Comparison of ENCODE assay signal across 19 cellular contexts in the genomic region with DNA sequence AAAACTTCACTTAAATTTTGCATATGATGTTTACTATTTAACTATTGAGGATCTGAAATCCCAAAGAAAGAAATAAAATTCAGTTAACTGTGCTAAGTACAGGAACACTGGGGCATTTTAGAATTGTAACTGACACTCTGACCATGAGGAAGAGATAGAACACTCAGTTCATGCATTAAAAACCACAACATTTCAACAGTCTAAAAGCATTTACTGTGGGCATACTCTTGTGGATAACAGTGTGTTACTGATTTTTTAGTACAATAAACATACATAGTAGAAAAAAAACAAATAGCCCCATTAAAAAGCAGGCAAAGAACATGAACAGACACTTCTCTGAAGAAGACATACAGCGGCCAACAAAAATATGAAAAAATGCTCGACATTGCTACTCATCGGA.
A peak's percentile ranks its signal among the peaks of the same experiment; 100 is the strongest.
DNase-seq lines count a peak whose midpoint lies in the region; ATAC-seq lines count a peak whose summit lies in the region.
"Had no signal": no experiment of that assay in that cellular context is flagged by ENCODE, and none has a peak within 500 bp of the region (broad histone marks: within the 10 kb centered on the region; RNA-seq: fewer than 3 reads in every experiment).

No MANE protein-coding gene starts in this region.

- H3K4me1 ChIP-seq in adipocyte (ENCODE audit: control insufficient read depth, insufficient read depth, low read length): no peaks in the 10 kb centered on the region
- no peaks in the 10 kb centered on the region for H3K4me1 ChIP-seq in mesenchymal stem cell (ENCODE audit: control insufficient read depth, insufficient read depth, low read depth, low read length)

- no peak overlapping the region for H4K91ac ChIP-seq in mesenchymal stem cell (ENCODE audit: low read length)

- H3K27ac Mint-ChIP-seq in stimulated activated effector memory CD8-positive, alpha-beta T cell treated with anti-CD3 and anti-CD28 coated beads, Interleukin-12 subunit alpha, Interleukin-12 subunit beta, amount 100 ng/mL, for 72 hours: no peak overlapping the region
- H3K27ac Mint-ChIP-seq: CD14-positive monocyte had no signal

- H3K36me3 ChIP-seq in adipocyte (ENCODE audit: control insufficient read depth, insufficient read depth, low read length, severe bottlenecking) (no peaks in the 10 kb centered on the region), mesenchymal stem cell (ENCODE audit: control insufficient read depth in 1 of 2, insufficient read depth in 2 of 2, low read depth in 1 of 2, low read length in 2 of 2) (no peaks in the 10 kb centered on the region)

- no peaks in the 10 kb centered on the region for H3K36me3 Mint-ChIP-seq in stimulated activated effector memory CD8-positive, alpha-beta T cell treated with anti-CD3 and anti-CD28 coated beads, Interleukin-12 subunit alpha, Interleukin-12 subunit beta, amount 100 ng/mL, for 72 hours
- H3K36me3 Mint-ChIP-seq: CD14-positive monocyte had no signal

- H3K4ac ChIP-seq in mesenchymal stem cell (ENCODE audit: low read depth in 1 of 2, low read length in 2 of 2): no peak overlapping the region

- no peak overlapping the region for H2BK12ac ChIP-seq in mesenchymal stem cell (ENCODE audit: low read length in 2 of 2)

- H3K4me3 ChIP-seq in adipocyte (ENCODE audit: low read length) (no peak overlapping the region), mesenchymal stem cell (ENCODE audit: insufficient read depth in 1 of 2, low read depth in 1 of 2, low read length in 2 of 2) (no peak overlapping the region)

- no peak overlapping the region for H3K27ac ChIP-seq in mesenchymal stem cell (ENCODE audit: low read length, poor library complexity, severe bottlenecking)

- H3K79me1 ChIP-seq in mesenchymal stem cell (replicated peaks; ENCODE audit: low read length, poor library complexity, severe bottlenecking): no peaks in the 10 kb centered on the region

- H2AFZ ChIP-seq in mesenchymal stem cell (ENCODE audit: low read depth, low read length): no peak overlapping the region

- H3K9me3 Mint-ChIP-seq in stimulated activated effector memory CD8-positive, alpha-beta T cell treated with anti-CD3 and anti-CD28 coated beads, Interleukin-12 subunit alpha, Interleukin-12 subunit beta, amount 100 ng/mL, for 72 hours: peaks cover 5% of the 10 kb centered on the region

- no peaks in the 10 kb centered on the region for H3K4me1 Mint-ChIP-seq in stimulated activated effector memory CD8-positive, alpha-beta T cell treated with anti-CD3 and anti-CD28 coated beads, Interleukin-12 subunit alpha, Interleukin-12 subunit beta, amount 100 ng/mL, for 72 hours
- H3K4me1 Mint-ChIP-seq: CD14-positive monocyte had no signal

- H3K23ac ChIP-seq in mesenchymal stem cell (ENCODE audit: low read length in 2 of 2): no peak overlapping the region

- H3K9ac ChIP-seq in adipocyte (ENCODE audit: low read length) (no peak overlapping the region), mesenchymal stem cell (ENCODE audit: low read length) (no peak overlapping the region)

- H3K14ac ChIP-seq in mesenchymal stem cell (ENCODE audit: low read length in 2 of 2): no peak overlapping the region

- no peaks in the 10 kb centered on the region for H3K9me3 ChIP-seq in adipocyte (ENCODE audit: control insufficient read depth, low read length)
- H3K9me3 ChIP-seq in mesenchymal stem cell (ENCODE audit: control insufficient read depth, low read length): no peaks in the 10 kb centered on the region

- WGBS in mesenchymal stem cell: 94% methylated on average over 2 of the region's 3 CpGs

- H2AK5ac ChIP-seq in mesenchymal stem cell (ENCODE audit: low read length, severe bottlenecking): no peak overlapping the region

- H4K8ac ChIP-seq in mesenchymal stem cell (ENCODE audit: low read length): no peak overlapping the region

- H3K4me2 ChIP-seq in mesenchymal stem cell (ENCODE audit: low read length, poor library complexity, severe bottlenecking): no peak overlapping the region

- H2BK5ac ChIP-seq in mesenchymal stem cell (ENCODE audit: low read depth, low read length, poor library complexity, severe bottlenecking): no peak overlapping the region

- H2BK120ac ChIP-seq in mesenchymal stem cell (ENCODE audit: low read depth, low read length): no peak overlapping the region

- ATAC-seq in stimulated activated effector memory CD8-positive, alpha-beta T cell treated with anti-CD3 and anti-CD28 coated beads, Interleukin-12 subunit alpha, Interleukin-12 subunit beta, amount 100 ng/mL, for 72 hours: no peak
- no peak for ATAC-seq in HG03565 (IDR thresholded peaks at IDR 0.05; ENCODE audit: unreplicated experiment)

- H2BK15ac ChIP-seq in mesenchymal stem cell (ENCODE audit: low read depth, poor library complexity, severe bottlenecking): no peak overlapping the region

- H3K18ac ChIP-seq in mesenchymal stem cell (ENCODE audit: low read depth in 1 of 2, low read length in 2 of 2): no peak overlapping the region

- H3K4me3 Mint-ChIP-seq in stimulated activated effector memory CD8-positive, alpha-beta T cell treated with anti-CD3 and anti-CD28 coated beads, Interleukin-12 subunit alpha, Interleukin-12 subunit beta, amount 100 ng/mL, for 72 hours: no peak overlapping the region
- H3K4me3 Mint-ChIP-seq: CD14-positive monocyte had no signal

- peak; percentile 24 for DNase-seq in EH (ENCODE audit: low read depth)
- DNase-seq in adipocyte (ENCODE audit: low read depth): peak; percentile 63
- peak; percentile 3 for DNase-seq in fibroblast of gingiva (ENCODE audit: low read depth)
- DNase-seq in mesenchymal stem cell: peak; percentile 32
- no peak for DNase-seq in NCI-H1092 (lab: John Stamatoyannopoulos, UW)
- DNase-seq in stimulated activated effector memory CD8-positive, alpha-beta T cell treated with anti-CD3 and anti-CD28 coated beads, Interleukin-12 subunit alpha, Interleukin-12 subunit beta, amount 100 ng/mL, for 72 hours (ENCODE audit: low spot score in 2 of 2): no peak
- no peak for DNase-seq in superior temporal gyrus (ENCODE audit: extremely low spot score)
- DNase-seq: DMS53, EL, GF-D8, H7, Kasumi-1, NCI-H1105 treated with DMSO at 0.1 percent for 48 hours, NCI-H2081 treated with DMSO at 0.1 percent for 48 hours, NCI-H2171 treated with DMSO at 0.1 percent for 48 hours, NCI-H526, Right ventricle myocardium superior had no signal

- no peaks in the 10 kb centered on the region for H3K27me3 ChIP-seq in adipocyte (replicated peaks; ENCODE audit: control insufficient read depth, insufficient read depth, low read length)
- H3K27me3 ChIP-seq in mesenchymal stem cell (ENCODE audit: control insufficient read depth in 1 of 2, insufficient read depth in 1 of 2, low read length in 2 of 2): no peaks in the 10 kb centered on the region

Comparison
In these comparisons a context has a peak if more than half of its experiments do, and no peak if none do; other contexts are left out.
1. DNase-seq: peak in EH (single experiment), adipocyte (single experiment), fibroblast of gingiva (single experiment) and mesenchymal stem cell (single experiment); none in NCI-H1092 (single experiment), stimulated activated effector memory CD8-positive, alpha-beta T cell treated with anti-CD3 and anti-CD28 coated beads, Interleukin-12 subunit alpha, Interleukin-12 subunit beta, amount 100 ng/mL, for 72 hours (0 of 2) and superior temporal gyrus (single experiment).